In genomic region chr17:38485681-38486298, GRCh38 we compare ENCODE assay signal across 9 cellular contexts. TPM values are rescaled to one million over a fixed set of nuclear protein-coding genes. Genes with fewer than 3 reads are reported as not detected.
A peak's percentile ranks its signal among the peaks of the same experiment; 100 is the strongest.
DNase-seq lines count a peak whose midpoint lies in the region; ATAC-seq lines count a peak whose summit lies in the region.
"Not testable (repeated sequence)": the region's sequence is repeated elsewhere in the genome, so short reads cannot be mapped to it uniquely, and the experiment has no call there.
"Had no signal": no experiment of that assay in that cellular context is flagged by ENCODE, and none has a peak within 500 bp of the region (broad histone marks: within the 10 kb centered on the region; RNA-seq: fewer than 3 reads in every experiment).

No MANE protein-coding gene starts in this region.

- H3K27ac Mint-ChIP-seq in CD4-positive, alpha-beta memory T cell, result peak overlapping the region in 5 of 7 donors; percentile 12 to 74 (median 72)
- H3K27ac Mint-ChIP-seq in central memory CD8-positive, alpha-beta T cell (ENCODE audit: low read depth), result peak overlapping the region; percentile 15

- H3K4me3 Mint-ChIP-seq in CD4-positive, alpha-beta memory T cell, result peak overlapping the region in 6 of 8 donors; percentile 46 to 71 (median 62)
- H3K4me3 Mint-ChIP-seq in central memory CD8-positive, alpha-beta T cell, result peak overlapping the region; percentile 49

- not testable (repeated sequence) for H3K9me3 ChIP-seq in CD4-positive, alpha-beta memory T cell (ENCODE audit: control insufficient read depth in 1 of 2, low read length in 2 of 2)

- intact Hi-C loops in CD4-positive, alpha-beta memory T cell (cut with micrococcal nuclease), result loop anchor here (1.0 to 2.0 kb wide), 2 partner anchors 41 to 62 kb away; no protein-coding TSS in a partner anchor

- H3K36me3 Mint-ChIP-seq in CD4-positive, alpha-beta memory T cell; central memory CD8-positive, alpha-beta T cell (ENCODE audit: insufficient read depth): not testable (repeated sequence)

- H3K4me3 ChIP-seq in CD4-positive, alpha-beta memory T cell (ENCODE audit: low read length in 2 of 2), result not testable (repeated sequence)

- peak; percentile 80 for ATAC-seq in GM18867 (IDR thresholded peaks at IDR 0.05; ENCODE audit: unreplicated experiment)
- ATAC-seq in GM21723 (IDR thresholded peaks at IDR 0.05; ENCODE audit: unreplicated experiment), result peak; percentile 78
- peak; percentile 70 for ATAC-seq in HG03457 (IDR thresholded peaks at IDR 0.05; ENCODE audit: unreplicated experiment)
- peak; percentile 65 for ATAC-seq in central memory CD8-positive, alpha-beta T cell (replicated peaks; ENCODE audit: extremely low read depth, poor library complexity, severe bottlenecking)

- H3K4me1 Mint-ChIP-seq in CD4-positive, alpha-beta memory T cell, result peaks cover 4 to 13% (median 11%) of the 10 kb centered on the region in 4 donors
- H3K4me1 Mint-ChIP-seq in central memory CD8-positive, alpha-beta T cell, result peaks cover 11% of the 10 kb centered on the region

- POLR2A ChIA-PET in CD4-positive, alpha-beta memory T cell (lab: Charles Lee; ENCODE audit: partially characterized antibody), result not testable (repeated sequence)

- CTCF ChIA-PET in CD4-positive, alpha-beta memory T cell (lab: Charles Lee; ENCODE audit: partially characterized antibody), result interaction anchor here (0.7 to 1.2 kb wide), 3 partner anchors 61 to 72 kb away, joined by 3 to 4 read pairs (median 3); no protein-coding TSS in a partner anchor

- not testable (repeated sequence) for H3K9me3 Mint-ChIP-seq in CD4-positive, alpha-beta memory T cell; central memory CD8-positive, alpha-beta T cell

- H3K27me3 Mint-ChIP-seq in CD4-positive, alpha-beta memory T cell, result not testable (repeated sequence)
- peaks cover 14% of the 10 kb centered on the region for H3K27me3 Mint-ChIP-seq in central memory CD8-positive, alpha-beta T cell

- H3K27ac ChIP-seq in CD4-positive, alpha-beta memory T cell (ENCODE audit: low read depth, low read length), result not testable (repeated sequence)

- not testable (repeated sequence) for H3K27me3 ChIP-seq in CD4-positive, alpha-beta memory T cell (ENCODE audit: insufficient read depth, low read length)

- peak; percentile 19 to 65 (median 42) for DNase-seq in CD4-positive, alpha-beta memory T cell
- DNase-seq in activated CD4-positive, alpha-beta T cell treated with anti-CD3 and anti-CD28 coated beads, Interleukin-2, amount 50 U/mL, for 4 hours, result peak; percentile 20 to 27
- DNase-seq in central memory CD8-positive, alpha-beta T cell (ENCODE audit: low spot score in 2 of 2), result not testable (repeated sequence)
- DNase-seq in left kidney (ENCODE audit: low read depth, low spot score), result peak; percentile 25
- DNase-seq in stimulated activated CD4-positive, alpha-beta T cell treated with anti-CD3 and anti-CD28 coated beads, TNF-alpha, amount 100 ng/mL, for 24 hours (ENCODE audit: low read depth in 3 of 3), result peak in 2 of 3 experiments; percentile 11 to 26

- H3K4me1 ChIP-seq in CD4-positive, alpha-beta memory T cell (ENCODE audit: insufficient read depth, low read length), result not testable (repeated sequence)

- not testable (repeated sequence) for H3K36me3 ChIP-seq in CD4-positive, alpha-beta memory T cell (ENCODE audit: insufficient read depth, low read length)

RNA-seq across cellular contexts. Expression of gene ARHGAP23, which starts 57.5 kb away (rescaled TPM):
- total RNA-seq in CD4-positive, alpha-beta memory T cell, result not detected
- under 1 TPM; 0.04 to 0.23 TPM for polyA plus RNA-seq in CD4-positive, alpha-beta memory T cell
- polyA plus RNA-seq: naive thymus-derived CD4-positive, alpha-beta T cell had no signal
